In the genomic region with DNA sequence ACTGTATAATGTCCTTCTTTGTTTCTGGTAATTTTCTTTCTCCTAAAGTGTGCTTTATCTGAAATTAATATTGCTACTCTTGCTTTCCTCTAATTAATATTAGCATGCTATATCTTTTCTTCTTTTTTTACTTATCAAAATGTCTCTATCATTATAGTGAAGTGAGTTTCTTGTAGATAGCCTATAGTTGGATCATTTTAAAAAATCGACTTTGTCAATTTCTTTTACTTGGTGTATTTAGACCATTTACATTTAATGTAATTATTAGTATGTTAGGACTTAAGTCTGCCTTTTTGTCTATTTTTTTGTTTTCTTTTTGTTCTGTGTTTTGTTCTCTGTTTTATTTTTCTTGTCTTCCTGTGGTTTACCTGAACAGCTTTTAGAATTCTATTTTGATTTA, we compare ENCODE assay signal across 28 cellular contexts.
"Had no signal": no experiment of that assay in that cellular context is flagged by ENCODE, and none has a peak within 500 bp of the region (broad histone marks: within the 10 kb centered on the region; RNA-seq: fewer than 3 reads in every experiment).

No MANE protein-coding gene starts in this region.

- H3K4me3 Mint-ChIP-seq: activated CD4-positive, alpha-beta memory T cell treated with anti-CD3 and anti-CD28 coated beads for 36 hours; activated CD4-positive, alpha-beta T cell treated with anti-CD3 and anti-CD28 coated beads for 36 hours; activated CD4-positive, alpha-beta T cell treated with anti-CD3 and anti-CD28 coated beads, Interleukin-2, amount 10 ng/mL, durations not matched to agents 24 days and 14 days; activated CD8-positive, alpha-beta memory T cell treated with anti-CD3 and anti-CD28 coated beads, Interleukin-2, amount 10 ng/mL, durations not matched to agents 7 days and 5 days; activated CD8-positive, alpha-beta T cell treated with anti-CD3 and anti-CD28 coated beads, Interleukin-2, amount 10 ng/mL, durations not matched to agents 7 days and 5 days; activated naive CD4-positive, alpha-beta T cell treated with anti-CD3 and anti-CD28 coated beads, Interleukin-2, amount 10 ng/mL, durations not matched to agents 7 days and 5 days; activated naive CD8-positive, alpha-beta T cell treated with anti-CD3 and anti-CD28 coated beads, Interleukin-2, amount 10 ng/mL, durations not matched to agents 7 days and 5 days; activated T-cell treated with anti-CD3 and anti-CD28 coated beads, Interleukin-2, amount 50 U/mL, for 24 hours; activated T-cell treated with anti-CD3 and anti-CD28 coated beads, Interleukin-2, amount 50 U/mL, for 72 hours; brain; T-helper 17 cell; T-helper 2 cell treated with Interferon-gamma antibody and Interleukin-4, amounts not matched to agents 5 μg/mL and 100 μg/mL, for 36 hours had no signal

- ATAC-seq: activated CD4-positive, alpha-beta T cell treated with anti-CD3 and anti-CD28 coated beads for 36 hours; activated CD8-positive, alpha-beta memory T cell treated with anti-CD3 and anti-CD28 coated beads, Interleukin-2, amount 10 ng/mL, durations not matched to agents 7 days and 5 days; activated CD8-positive, alpha-beta T cell treated with anti-CD3 and anti-CD28 coated beads, Interleukin-2, amount 10 ng/mL, durations not matched to agents 7 days and 5 days; activated naive CD4-positive, alpha-beta T cell treated with anti-CD3 and anti-CD28 coated beads, Interleukin-2, amount 50 U/mL, for 72 hours; activated T-cell treated with anti-CD3 and anti-CD28 coated beads, Interleukin-2, amount 50 U/mL, for 72 hours; T-helper 17 cell had no signal

- FAIRE-seq: endometrium, endothelial cell of umbilical vein had no signal

- H3K36me3 Mint-ChIP-seq: activated naive CD4-positive, alpha-beta T cell treated with anti-CD3 and anti-CD28 coated beads, Interleukin-2, amount 10 ng/mL, durations not matched to agents 7 days and 5 days; activated naive CD8-positive, alpha-beta T cell treated with anti-CD3 and anti-CD28 coated beads, Interleukin-2, amount 10 ng/mL, durations not matched to agents 7 days and 5 days had no signal

- DNase-seq: activated CD4-positive, alpha-beta memory T cell treated with anti-CD3 and anti-CD28 coated beads for 36 hours; activated CD4-positive, alpha-beta T cell treated with anti-CD3 and anti-CD28 coated beads for 36 hours; activated CD4-positive, alpha-beta T cell treated with anti-CD3 and anti-CD28 coated beads, Interleukin-2, amount 10 ng/mL, durations not matched to agents 24 days and 14 days; activated CD4-positive, CD25-positive, alpha-beta regulatory T cell; activated CD4-positive, CD25-positive, alpha-beta regulatory T cell treated with anti-CD3 and anti-CD28 coated beads, Interleukin-2, amount 50 U/mL, for 72 hours; activated CD8-positive, alpha-beta memory T cell treated with anti-CD3 and anti-CD28 coated beads, Interleukin-2, amount 10 ng/mL, durations not matched to agents 7 days and 5 days; activated CD8-positive, alpha-beta memory T cell treated with anti-CD3 and anti-CD28 coated beads, Interleukin-2, amount 50 U/mL, for 4 hours; activated CD8-positive, alpha-beta T cell treated with anti-CD3 and anti-CD28 coated beads, Interleukin-2, amount 10 ng/mL, durations not matched to agents 7 days and 5 days; activated gamma-delta T cell; activated naive CD4-positive, alpha-beta T cell; activated naive CD4-positive, alpha-beta T cell treated with anti-CD3 and anti-CD28 coated beads, Interleukin-2, amount 10 ng/mL, durations not matched to agents 7 days and 5 days; activated naive CD8-positive, alpha-beta T cell treated with anti-CD3 and anti-CD28 coated beads, Interleukin-2, amount 10 ng/mL, durations not matched to agents 7 days and 5 days; activated T-cell treated with anti-CD3 and anti-CD28 coated beads for 4 hours; activated T-cell treated with anti-CD3 and anti-CD28 coated beads, Interleukin-2, amount 50 U/mL, for 24 hours; activated T-cell treated with anti-CD3 and anti-CD28 coated beads, Interleukin-2, amount 50 U/mL, for 72 hours; central memory CD4-positive, alpha-beta T cell; cerebellar nuclear complex; colonic mucosa; effector CD8-positive, alpha-beta T cell; esophagus squamous epithelium; foreskin melanocyte; T-helper 17 cell; T1000 had no signal

- H3K27me3 Mint-ChIP-seq: activated CD4-positive, alpha-beta T cell treated with anti-CD3 and anti-CD28 coated beads, Interleukin-2, amount 10 ng/mL, durations not matched to agents 24 days and 14 days; activated naive CD4-positive, alpha-beta T cell treated with anti-CD3 and anti-CD28 coated beads, Interleukin-2, amount 10 ng/mL, durations not matched to agents 7 days and 5 days; activated naive CD8-positive, alpha-beta T cell treated with anti-CD3 and anti-CD28 coated beads, Interleukin-2, amount 10 ng/mL, durations not matched to agents 7 days and 5 days had no signal

- H3K27ac Mint-ChIP-seq: activated CD4-positive, alpha-beta memory T cell treated with anti-CD3 and anti-CD28 coated beads for 36 hours; activated CD4-positive, alpha-beta T cell treated with anti-CD3 and anti-CD28 coated beads for 36 hours; activated CD4-positive, alpha-beta T cell treated with anti-CD3 and anti-CD28 coated beads, Interleukin-2, amount 10 ng/mL, durations not matched to agents 24 days and 14 days; activated CD8-positive, alpha-beta memory T cell treated with anti-CD3 and anti-CD28 coated beads, Interleukin-2, amount 10 ng/mL, durations not matched to agents 7 days and 5 days; activated CD8-positive, alpha-beta T cell treated with anti-CD3 and anti-CD28 coated beads, Interleukin-2, amount 10 ng/mL, durations not matched to agents 7 days and 5 days; activated naive CD4-positive, alpha-beta T cell treated with anti-CD3 and anti-CD28 coated beads, Interleukin-2, amount 10 ng/mL, durations not matched to agents 7 days and 5 days; activated naive CD4-positive, alpha-beta T cell treated with anti-CD3 and anti-CD28 coated beads, Interleukin-2, amount 50 U/mL, for 72 hours; activated naive CD8-positive, alpha-beta T cell treated with anti-CD3 and anti-CD28 coated beads, Interleukin-2, amount 10 ng/mL, durations not matched to agents 7 days and 5 days; activated T-cell treated with anti-CD3 and anti-CD28 coated beads, Interleukin-2, amount 50 U/mL, for 24 hours; activated T-cell treated with anti-CD3 and anti-CD28 coated beads, Interleukin-2, amount 50 U/mL, for 72 hours; brain; T-helper 17 cell; T-helper 2 cell treated with Interferon-gamma antibody and Interleukin-4, amounts not matched to agents 5 μg/mL and 100 μg/mL, for 36 hours had no signal

- H3K4me1 Mint-ChIP-seq: activated CD4-positive, alpha-beta T cell treated with anti-CD3 and anti-CD28 coated beads for 36 hours; activated CD4-positive, alpha-beta T cell treated with anti-CD3 and anti-CD28 coated beads, Interleukin-2, amount 10 ng/mL, durations not matched to agents 24 days and 14 days; activated CD8-positive, alpha-beta memory T cell treated with anti-CD3 and anti-CD28 coated beads, Interleukin-2, amount 10 ng/mL, durations not matched to agents 7 days and 5 days; activated naive CD4-positive, alpha-beta T cell treated with anti-CD3 and anti-CD28 coated beads, Interleukin-2, amount 10 ng/mL, durations not matched to agents 7 days and 5 days; activated naive CD8-positive, alpha-beta T cell treated with anti-CD3 and anti-CD28 coated beads, Interleukin-2, amount 10 ng/mL, durations not matched to agents 7 days and 5 days; brain; T-helper 17 cell had no signal
